ENCODE assay signal across 8 cellular contexts in the genomic region with DNA sequence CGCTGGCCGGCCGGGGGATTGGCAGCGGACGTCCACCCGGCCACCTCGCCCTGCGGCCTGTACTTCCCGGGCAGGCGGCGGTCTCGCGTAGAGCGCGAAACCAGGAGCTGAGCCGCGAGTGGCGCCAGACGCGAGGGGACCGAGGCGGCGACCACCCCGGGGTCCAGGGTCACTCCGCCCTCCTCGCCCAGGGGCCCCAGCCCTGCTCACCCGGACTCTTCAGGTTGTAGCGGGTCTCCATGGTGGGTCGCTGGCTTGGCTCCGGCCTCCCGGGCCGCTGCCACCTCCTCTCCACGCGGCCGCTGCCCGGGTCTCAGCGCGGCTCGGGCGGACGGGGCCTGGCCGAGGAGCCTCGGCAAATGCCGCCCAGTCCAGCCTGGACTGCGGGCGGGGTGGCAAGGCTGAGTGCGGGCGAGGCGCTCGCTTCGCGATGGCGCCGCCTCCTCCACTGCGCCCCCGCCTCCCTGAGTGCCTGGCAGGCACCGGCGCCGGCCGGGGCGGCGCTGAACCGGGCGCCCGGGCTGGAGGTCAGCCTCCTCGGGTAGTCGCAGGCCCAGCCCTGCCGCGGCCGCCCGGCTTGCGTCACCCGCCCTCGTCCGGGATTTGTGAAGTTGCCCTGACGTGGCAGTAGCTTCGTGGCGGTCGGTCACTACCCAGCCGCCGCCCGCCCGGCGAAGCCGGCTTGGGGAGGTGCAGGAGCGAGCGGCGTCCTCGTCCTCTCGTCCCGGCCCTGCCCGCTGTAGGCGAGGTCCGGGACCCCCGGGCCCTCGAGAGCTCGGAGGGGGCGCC. TPM values are rescaled to one million over a fixed set of nuclear protein-coding genes. Genes with fewer than 3 reads are reported as not detected.
A peak's percentile ranks its signal among the peaks of the same experiment; 100 is the strongest.
DNase-seq lines count a peak whose midpoint lies in the region; TF ChIP-seq lines count a peak whose summit lies in the region.

TSS of gene UBE2J1 (minus strand) at position 394 of the 789 bp plus-strand sequence. CDS start at position 241, 153 bp downstream.

- H3K36me3 Mint-ChIP-seq in Calu3 (ENCODE audit: insufficient read depth, unreplicated experiment), result peaks cover 31% of the 10 kb centered on the region

- peak within 1 kb of the TSS; percentile 83 for H3K4me3 Mint-ChIP-seq in Calu3 (ENCODE audit: low read depth, unreplicated experiment)

- peak within 1 kb of the TSS; percentile 60 for H4K91ac ChIP-seq in neuronal stem cell (ENCODE audit: low read depth, low read length, poor library complexity)

- intact Hi-C loops in Calu3 (cut with micrococcal nuclease; ENCODE audit: unreplicated experiment), result loop anchor here (5.0 kb wide), 1 partner anchor 55 kb away; no protein-coding TSS in a partner anchor

- H2BK15ac ChIP-seq in neuronal stem cell (ENCODE audit: low read length), result peak within 1 kb of the TSS; percentile 97

- peaks cover 3% of the 10 kb centered on the region; the same call in 1 of the 2 replicates for H3K4me1 ChIP-seq in HUES48 (ENCODE audit: control insufficient read depth, insufficient read depth, low read length)
- H3K4me1 ChIP-seq in SJSA1 (replicated peaks), result peaks cover 33% of the 10 kb centered on the region
- peaks cover 6 to 11% of the 10 kb centered on the region in 2 donors for H3K4me1 ChIP-seq in neuronal stem cell (ENCODE audit: control insufficient read depth in 2 of 2, insufficient read depth in 1 of 2, low read depth in 1 of 2, low read length in 2 of 2)
- peaks cover 4 to 49% (median 39%) of the 10 kb centered on the region in 5 donors for H3K4me1 ChIP-seq in subcutaneous abdominal adipose tissue (ENCODE audit: control insufficient read depth in 5 of 5, insufficient read depth in 5 of 5, low read length in 5 of 5)

- H3K9ac ChIP-seq in HUES48 (ENCODE audit: low read depth, low read length) (peak within 1 kb of the TSS; percentile 82), neuronal stem cell (ENCODE audit: low read depth, low read length, poor library complexity) (peak within 1 kb of the TSS; percentile 94), subcutaneous abdominal adipose tissue (ENCODE audit: low read length in 5 of 5) (peak within 1 kb of the TSS; percentile 91 to 98 (median 95))

- peak within 1 kb of the TSS; percentile 84 for H3K4me2 ChIP-seq in neuronal stem cell (ENCODE audit: insufficient read depth, low read length, poor library complexity, severe bottlenecking)

- no peaks in the 10 kb centered on the region for H3K9me3 Mint-ChIP-seq in Calu3 (ENCODE audit: low read depth, unreplicated experiment)

- H3K4ac ChIP-seq in neuronal stem cell (ENCODE audit: low read length), result peak within 1 kb of the TSS; percentile 97

- H3K14ac ChIP-seq in neuronal stem cell (ENCODE audit: low read length), result peak within 1 kb of the TSS; percentile 97

- H3K18ac ChIP-seq in neuronal stem cell (ENCODE audit: low read length), result peak within 1 kb of the TSS; percentile 98

- CTCF ChIA-PET in Calu3 (lab: Charles Lee), result interaction anchor here (0.7 kb wide), 1 partner anchor 55 kb away, joined by 3 read pairs; no protein-coding TSS in a partner anchor

- peak within 1 kb of the TSS; percentile 74 for H4K8ac ChIP-seq in neuronal stem cell (ENCODE audit: low read depth, low read length)

- H3K4me3 ChIP-seq in HUES48 (ENCODE audit: low read depth, low read length) (peak within 1 kb of the TSS; percentile 82), SJSA1 (peak within 1 kb of the TSS; percentile 87), neuronal stem cell (ENCODE audit: low read length in 2 of 2) (peak within 1 kb of the TSS; percentile 87 to 88), subcutaneous abdominal adipose tissue (ENCODE audit: low read depth in 1 of 5, low read length in 5 of 5) (peak within 1 kb of the TSS; percentile 84 to 98 (median 92))

- no peak for TF ChIP-seq CTCF in Calu3 (IDR thresholded peaks at IDR 0.05; ENCODE audit: unreplicated experiment)
- no peak for TF ChIP-seq CTCF in GM20000 (IDR thresholded peaks at IDR 0.05; ENCODE audit: extremely low read depth, missing control alignments)

- H2BK12ac ChIP-seq in neuronal stem cell (ENCODE audit: low read length), result no peak within 1 kb of the TSS

- H2BK120ac ChIP-seq in neuronal stem cell (ENCODE audit: low read depth, low read length), result peak within 1 kb of the TSS; percentile 83

- no TSS peak for BruUV-seq in Calu3 (replicated peaks; lab: Mats Ljungman, UMichigan)

- peak within 1 kb of the TSS; percentile 92 for H3K23ac ChIP-seq in neuronal stem cell (ENCODE audit: low read depth, low read length, poor library complexity)

- peak within 1 kb of the TSS; percentile 78 for H3K27ac ChIP-seq in HUES48 (ENCODE audit: low read depth, low read length)
- peak within 1 kb of the TSS; percentile 96 for H3K27ac ChIP-seq in SJSA1
- H3K27ac ChIP-seq in neuronal stem cell (replicated peaks; ENCODE audit: low read length), result peak within 1 kb of the TSS; percentile 83
- peak within 1 kb of the TSS; percentile 88 for H3K27ac ChIP-seq in subcutaneous abdominal adipose tissue (ENCODE audit: low read depth, low read length)

- H3K27ac Mint-ChIP-seq in Calu3 (ENCODE audit: unreplicated experiment), result peak within 1 kb of the TSS; percentile 84

- peak within 1 kb of the TSS; percentile 58 for H2AK5ac ChIP-seq in neuronal stem cell (ENCODE audit: low read depth, low read length)

- peak; percentile 89 for DNase-seq in Calu3
- peak; percentile 87 for DNase-seq in GM20000 (ENCODE audit: low spot score)
- DNase-seq in SJSA1 (ENCODE audit: low read depth in 1 of 2, low spot score in 2 of 2), result peak; percentile 89 to 93
- DNase-seq in activated naive CD4-positive, alpha-beta T cell treated with Interleukin-2 at 50 U/mL for 16 hours, result peak; percentile 77
- peak; percentile 82 for DNase-seq in foreskin melanocyte
- DNase-seq in neuronal stem cell (ENCODE audit: low spot score), result peak; percentile 84

- no peaks in the 10 kb centered on the region for H3K27me3 Mint-ChIP-seq in Calu3 (ENCODE audit: unreplicated experiment)

- H2AFZ ChIP-seq in neuronal stem cell (ENCODE audit: low read length), result peak within 1 kb of the TSS; percentile 97

- peak within 1 kb of the TSS; percentile 96 for H2BK5ac ChIP-seq in neuronal stem cell (ENCODE audit: low read length)

- H3K27me3 ChIP-seq in HUES48 (ENCODE audit: control insufficient read depth, insufficient read depth, low read length) (peaks cover 24% of the 10 kb centered on the region), SJSA1 (replicated peaks) (no peaks in the 10 kb centered on the region), neuronal stem cell (ENCODE audit: control insufficient read depth in 3 of 3, insufficient read depth in 3 of 3, low read depth in 1 of 3, low read length in 3 of 3) (no peaks in the 10 kb centered on the region), subcutaneous abdominal adipose tissue (ENCODE audit: control insufficient read depth in 5 of 5, insufficient read depth in 4 of 5, low read length in 5 of 5) (no peaks in the 10 kb centered on the region)

- H3K4me1 Mint-ChIP-seq in Calu3 (ENCODE audit: low read depth, unreplicated experiment), result peaks cover 33% of the 10 kb centered on the region

- no CpG with 5 or more reads among the region's 98 CpGs for WGBS in neuronal stem cell (ENCODE audit: extremely low coverage in 2 of 2, insufficient read length in 2 of 2, insufficient replicate concordance in 1 of 2), 2 donors

- H3K9me3 ChIP-seq in HUES48 (ENCODE audit: control insufficient read depth, insufficient read depth, low read length) (no peaks in the 10 kb centered on the region), SJSA1 (replicated peaks) (no peaks in the 10 kb centered on the region), neuronal stem cell (replicated peaks in 1 of 2; ENCODE audit: control insufficient read depth in 2 of 2, insufficient read depth in 1 of 2, low read depth in 1 of 2, low read length in 2 of 2) (no peaks in the 10 kb centered on the region), subcutaneous abdominal adipose tissue (ENCODE audit: control insufficient read depth in 5 of 5, low read length in 5 of 5) (no peaks in the 10 kb centered on the region)

- no peaks in the 10 kb centered on the region for H3K79me1 ChIP-seq in neuronal stem cell (ENCODE audit: low read depth, low read length)

- H3K36me3 ChIP-seq in HUES48 (ENCODE audit: control insufficient read depth, insufficient read depth, low read length) (no peaks in the 10 kb centered on the region), SJSA1 (peaks cover 9% of the 10 kb centered on the region), neuronal stem cell (replicated peaks in 1 of 2; ENCODE audit: control insufficient read depth in 2 of 2, insufficient read depth in 2 of 2, low read length in 2 of 2) (peaks cover 0 to 3% of the 10 kb centered on the region in 2 donors), subcutaneous abdominal adipose tissue (ENCODE audit: control insufficient read depth in 5 of 5, insufficient read depth in 5 of 5, low read length in 5 of 5) (no peaks in the 10 kb centered on the region)

RNA-seq across cellular contexts. Expression of gene UBE2J1, which starts in this region (rescaled TPM):
- 16.6 and 18.7 TPM in 2 replicates for total RNA-seq in Calu3 (2022)
- 32.0 and 45.5 TPM in 2 replicates for total RNA-seq in SJSA1 (2014; rRNA removed; shearing (Covaris generic))
- 30.2 TPM for polyA plus RNA-seq in neuronal stem cell (2013, experiment 1 of 2)
- polyA plus RNA-seq in neuronal stem cell (2013, experiment 2 of 2), result 31.5 TPM

Comparison
In these comparisons a context has a peak if more than half of its experiments do, and no peak if none do; other contexts are left out.
1. Peak in every context shown above with its lines: DNase-seq, H3K4me3 ChIP-seq and H3K27ac ChIP-seq.